ENCODE assay signal across 11 cellular contexts in the genomic region with DNA sequence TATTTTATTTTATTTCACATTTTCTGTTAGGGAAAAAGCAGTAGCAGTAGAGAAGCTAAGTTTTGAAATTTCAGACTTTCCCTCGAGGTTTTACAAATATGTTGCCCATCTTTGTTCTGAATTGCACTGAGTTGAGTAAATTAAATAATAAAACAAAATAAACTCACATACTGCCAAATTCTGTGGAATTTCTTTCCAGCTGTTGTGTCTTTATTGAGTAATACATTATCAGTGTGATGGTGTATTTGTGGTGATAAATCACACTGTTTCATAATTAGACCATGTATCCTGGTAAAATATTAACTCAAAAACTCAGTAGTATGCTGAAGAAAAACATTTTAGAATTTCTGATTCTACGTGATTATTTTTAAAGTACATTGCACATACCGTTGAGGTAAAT.
"Had no signal": no experiment of that assay in that cellular context is flagged by ENCODE, and none has a peak within 500 bp of the region (broad histone marks: within the 10 kb centered on the region; RNA-seq: fewer than 3 reads in every experiment).

No MANE protein-coding gene starts in this region.

- ATAC-seq: SK-N-SH treated with all-trans-retinoic acid at 6 μM for 48 hours, WTC11 had no signal

- H3K4me3 ChIP-seq: dorsolateral prefrontal cortex, esophagus muscularis mucosa, skin epidermis, stomach had no signal

- DNase-seq: activated CD4-positive, alpha-beta T cell treated with anti-CD3 and anti-CD28 coated beads, Interleukin-2, amount 10 ng/mL, durations not matched to agents 24 days and 14 days; activated naive CD4-positive, alpha-beta T cell treated with anti-CD3 and anti-CD28 coated beads for 36 hours; dorsolateral prefrontal cortex; hypothalamus; mesenchymal stem cell; stimulated activated CD4-positive, alpha-beta T cell treated with anti-CD3 and anti-CD28 coated beads, Interleukin-4, amount 100 ng/mL, for 4 hours; stomach had no signal
